In the genomic region with DNA sequence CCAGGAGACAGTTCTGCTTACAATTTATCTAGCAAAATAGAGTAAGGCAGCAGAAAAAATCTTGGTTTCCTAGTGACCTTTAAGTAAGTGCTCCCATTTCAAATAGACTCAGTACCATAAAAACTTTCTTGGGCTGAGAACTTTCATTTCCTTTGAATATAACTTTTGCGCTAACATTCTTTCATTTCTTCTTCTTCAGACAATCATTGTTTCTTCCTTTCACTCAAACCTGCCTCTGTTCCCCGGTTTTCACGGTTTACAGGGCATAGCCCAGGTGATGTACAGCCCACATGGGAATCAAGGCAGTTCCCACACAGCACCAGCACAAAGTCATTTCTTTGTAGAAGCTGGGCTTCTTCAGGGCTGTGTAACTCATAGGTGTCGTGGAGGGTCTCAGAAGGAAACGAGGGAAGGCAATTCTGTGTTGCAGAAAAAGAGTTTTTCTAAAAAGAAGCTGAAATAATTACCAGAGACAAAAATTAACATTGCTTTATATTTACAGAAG, we compare ENCODE assay signal across 24 cellular contexts.
DNase-seq lines count a peak whose midpoint lies in the region; ATAC-seq, FAIRE-seq and TF ChIP-seq lines count a peak whose summit lies in the region.
"Had no signal": no experiment of that assay in that cellular context is flagged by ENCODE, and none has a peak within 500 bp of the region (broad histone marks: within the 10 kb centered on the region; RNA-seq: fewer than 3 reads in every experiment).

No MANE protein-coding gene starts in this region.

- no peak overlapping the region for H3K27ac ChIP-seq in CD4-positive, CD25-positive, alpha-beta regulatory T cell (ENCODE audit: insufficient read depth, low read length, poor library complexity, severe bottlenecking)
- no peak overlapping the region for H3K27ac ChIP-seq in IMR-90 (ENCODE audit: insufficient read depth, low read length)
- H3K27ac ChIP-seq in GM12878 (ENCODE audit: control insufficient read depth, insufficient read depth): peak overlapping the region; percentile 47
- H3K27ac ChIP-seq: A549, GM23248, HL-60, SK-N-MC had no signal

- TF ChIP-seq RAD21 in IMR-90 (IDR thresholded peaks at IDR 0.05; ENCODE audit: low read length): no peak
- no peak for TF ChIP-seq RAD21 in GM12878 (IDR thresholded peaks at IDR 0.05; ENCODE audit: insufficient read depth, low read depth, low read length)

- in situ Hi-C loops in IMR-90 (cut with MboI; ENCODE audit: low sequenced_read_pairs): no loop called here
- in situ Hi-C loops in GM12878 (cut with MboI): loop anchor here (5.0 kb wide), 1 partner anchor 102 kb away; no protein-coding TSS in a partner anchor

- no peak overlapping the region for H3K18ac ChIP-seq in IMR-90 (ENCODE audit: low read depth, low read length)

- no peak overlapping the region for H3K56ac ChIP-seq in IMR-90 (ENCODE audit: extremely low read depth, insufficient read depth, low read length)

- H3K4ac ChIP-seq in IMR-90 (ENCODE audit: low read depth, low read length): peak overlapping the region; percentile 30; the same call in 1 of the 2 replicates

- H3K4me3 ChIP-seq in CD4-positive, CD25-positive, alpha-beta regulatory T cell (ENCODE audit: low read depth, low read length): no peak overlapping the region
- no peak overlapping the region for H3K4me3 ChIP-seq in IMR-90 (ENCODE audit: insufficient read depth, low read depth, low read length)
- H3K4me3 ChIP-seq in GM12878: no peak overlapping the region
- H3K4me3 ChIP-seq: A549, GM23248, HAP-1, SK-N-MC had no signal

- H2BK5ac ChIP-seq in IMR-90 (ENCODE audit: low read depth, low read length, poor library complexity, severe bottlenecking): no peak overlapping the region

- no peak for TF ChIP-seq CTCF in IMR-90 (conservative IDR thresholded peaks at IDR 0.05; ENCODE audit: low read depth, low read length)
- no peak for TF ChIP-seq CTCF in GM12878 (IDR thresholded peaks at IDR 0.05 in 2 of 3, conservative IDR thresholded peaks at IDR 0.05 in 1 of 3; ENCODE audit: control insufficient read depth in 2 of 3, extremely low read depth in 1 of 3, insufficient read depth in 1 of 3, low read depth in 3 of 3, low read length in 3 of 3)
- no peak for TF ChIP-seq CTCF in neural crest cell (conservative IDR thresholded peaks at IDR 0.05)

- no peak overlapping the region for H2AK9ac ChIP-seq in IMR-90 (replicated peaks; ENCODE audit: low read depth, low read length, poor library complexity)

- 0 out of 2 replicates have a peak overlapping the region, but pooled peaks have one; percentile 31 for H2BK20ac ChIP-seq in IMR-90 (ENCODE audit: low read depth, low read length)

- no peaks in the 10 kb centered on the region for H3K27me3 ChIP-seq in CD4-positive, CD25-positive, alpha-beta regulatory T cell (ENCODE audit: control insufficient read depth, insufficient read depth, low read length)
- no peaks in the 10 kb centered on the region for H3K27me3 ChIP-seq in IMR-90 (ENCODE audit: control insufficient read depth, insufficient read depth, low read length)
- H3K27me3 ChIP-seq in GM12878 (replicated peaks in 1 of 2; ENCODE audit: control insufficient read depth in 2 of 2, insufficient read depth in 2 of 2, low read length in 1 of 2): no peaks in the 10 kb centered on the region

- no peak for ATAC-seq in CD4-positive, CD25-positive, alpha-beta regulatory T cell (ENCODE audit: low read depth in 2 of 2)
- ATAC-seq in IMR-90 (ENCODE audit: low read depth) (no peak), GM12878 (peak; percentile 64), GM18909 (IDR thresholded peaks at IDR 0.05; ENCODE audit: poor library complexity, unreplicated experiment) (no peak)
- ATAC-seq: A549, PC-3 had no signal

- no peak for TF ChIP-seq EP300 in GM12878 (IDR thresholded peaks at IDR 0.05; ENCODE audit: borderline replicate concordance in 1 of 2, control insufficient read depth in 1 of 2, low read depth in 2 of 2, low read length in 2 of 2)

- H3K4me1 Mint-ChIP-seq in CD4-positive, CD25-positive, alpha-beta regulatory T cell: peaks cover 0 to 5% (median 1%) of the 10 kb centered on the region in 4 donors
- H3K4me1 Mint-ChIP-seq in neural crest cell: peaks cover 16% of the 10 kb centered on the region

- RAD21 ChIA-PET in GM12878 (lab: Charles Lee; ENCODE audit: unreplicated experiment): interaction anchor here (1.1 to 2.8 kb wide), 9 partner anchors 9 to 250 kb away, joined by 4 to 18 read pairs (median 6); no protein-coding TSS in a partner anchor

- H3K36me3 Mint-ChIP-seq in CD4-positive, CD25-positive, alpha-beta regulatory T cell: peaks cover 24% of the 10 kb centered on the region
- peaks cover 12% of the 10 kb centered on the region for H3K36me3 Mint-ChIP-seq in neural crest cell (ENCODE audit: low read depth)

- H4K8ac ChIP-seq in IMR-90 (ENCODE audit: low read depth in 2 of 2, low read length in 2 of 2): no peak overlapping the region

- no peak overlapping the region for H3K14ac ChIP-seq in IMR-90 (replicated peaks; ENCODE audit: low read depth, low read length)

- no peak overlapping the region for H3K9ac ChIP-seq in IMR-90 (ENCODE audit: low read depth, low read length)
- no peak overlapping the region for H3K9ac ChIP-seq in GM12878 (ENCODE audit: control insufficient read depth, insufficient read depth, low read length)
- H3K9ac ChIP-seq: GM23248 had no signal

- H3K27ac Mint-ChIP-seq in CD4-positive, CD25-positive, alpha-beta regulatory T cell: peak overlapping the region in 2 of 3 donors; percentile 44 to 74
- peak overlapping the region; percentile 65 for H3K27ac Mint-ChIP-seq in neural crest cell (ENCODE audit: unreplicated experiment)
- H3K27ac Mint-ChIP-seq: B cell; CD4-positive, alpha-beta T cell had no signal

- no peaks in the 10 kb centered on the region for H3K9me1 ChIP-seq in IMR-90 (ENCODE audit: insufficient read depth, low read length)

- H2BK15ac ChIP-seq in IMR-90 (ENCODE audit: low read depth, low read length): no peak overlapping the region

- H3K79me1 ChIP-seq in IMR-90 (ENCODE audit: low read depth in 1 of 2, low read length in 2 of 2): no peaks in the 10 kb centered on the region

- POLR2A ChIA-PET in IMR-90 (lab: Charles Lee; ENCODE audit: unreplicated experiment) (no interaction called here), GM12878 (lab: Charles Lee) (interaction anchor here (0.5 to 1.6 kb wide), 4 partner anchors 47 to 553 kb away, joined by 3 to 5 read pairs (median 4); no protein-coding TSS in a partner anchor)

- H2AFZ ChIP-seq in IMR-90 (replicated peaks; ENCODE audit: low read length, poor library complexity) (no peak overlapping the region), GM12878 (ENCODE audit: control insufficient read depth, low read depth, low read length) (no peak overlapping the region)
- H2AFZ ChIP-seq: GM23248 had no signal

- CTCF ChIA-PET in IMR-90 (lab: Yijun Ruan, JAX) (no interaction called here), GM12878 (lab: Yijun Ruan, JAX) (interaction anchor here (1.1 to 2.2 kb wide), 6 partner anchors 34 to 95 kb away, joined by 3 to 7 read pairs (median 4); no protein-coding TSS in a partner anchor)

- intact Hi-C loops in IMR-90 (cut with micrococcal nuclease) (no loop called here), GM12878 (cut with micrococcal nuclease; ENCODE audit: unreplicated experiment) (loop anchor here (5.0 kb wide), 1 partner anchor 248 kb away; no protein-coding TSS in a partner anchor)

- H2AK5ac ChIP-seq in IMR-90 (ENCODE audit: low read depth, low read length): 0 out of 2 replicates have a peak overlapping the region, but pooled peaks have one; percentile 27

- no peaks in the 10 kb centered on the region for H3K27me3 Mint-ChIP-seq in CD4-positive, CD25-positive, alpha-beta regulatory T cell
- H3K27me3 Mint-ChIP-seq in neural crest cell (ENCODE audit: low read depth): no peaks in the 10 kb centered on the region
- H3K27me3 Mint-ChIP-seq: B cell; CD4-positive, alpha-beta T cell had no signal

- peaks cover 0 to 12% (median 3%) of the 10 kb centered on the region in 7 donors for H3K9me3 Mint-ChIP-seq in CD4-positive, CD25-positive, alpha-beta regulatory T cell
- H3K9me3 Mint-ChIP-seq in neural crest cell: peaks cover 10% of the 10 kb centered on the region

- no peak overlapping the region for H3K23ac ChIP-seq in IMR-90 (ENCODE audit: low read depth, low read length)

- FAIRE-seq in GM12878 (lab: Jason Lieb, UNC) (no peak), GM19239 (lab: Jason Lieb, UNC) (no peak)
- FAIRE-seq: A549, GM12891 had no signal

- no peaks in the 10 kb centered on the region for H3K9me3 ChIP-seq in CD4-positive, CD25-positive, alpha-beta regulatory T cell (ENCODE audit: control insufficient read depth in 2 of 2, low read length in 2 of 2)
- H3K9me3 ChIP-seq in IMR-90 (ENCODE audit: control insufficient read depth, insufficient read depth, low read length) (peaks cover 5% of the 10 kb centered on the region; the same call in 1 of the 2 replicates), GM12878 (replicated peaks; ENCODE audit: control insufficient read depth, insufficient read depth, low read length) (peaks cover 4% of the 10 kb centered on the region)
- H3K9me3 ChIP-seq: A549, HAP-1 had no signal

- BruUV-seq in IMR-90 (replicated peaks; lab: Mats Ljungman, UMichigan) (no TSS peak), GM12878 (replicated peaks; lab: Mats Ljungman, UMichigan) (TSS peak; percentile 60)

- no peak overlapping the region for H2BK120ac ChIP-seq in IMR-90 (ENCODE audit: low read depth, low read length)

- H4K20me1 ChIP-seq in IMR-90 (ENCODE audit: insufficient read depth, low read length): no peaks in the 10 kb centered on the region
- H4K20me1 ChIP-seq in GM12878 (ENCODE audit: control insufficient read depth, insufficient read depth): no peaks in the 10 kb centered on the region

- H4K5ac ChIP-seq in IMR-90 (ENCODE audit: low read depth, low read length): no peak overlapping the region

- H4K91ac ChIP-seq in IMR-90 (ENCODE audit: insufficient read depth, low read depth, low read length): no peak overlapping the region

- no CpG with 5 or more reads among the region's 5 CpGs for WGBS in IMR-90 (ENCODE audit: extremely low coverage in 2 of 2, insufficient read length in 1 of 2), 2 experiments
- WGBS in GM12878 (ENCODE audit: insufficient coverage, insufficient replicate concordance, low lambda C conversion rate, missing lambda C conversion rate): 76% methylated on average over 5 of the region's 5 CpGs

- no peak for DNase-seq in CD4-positive, CD25-positive, alpha-beta regulatory T cell
- DNase-seq in IMR-90 (no peak), GM12878 (ENCODE audit: low read depth, low spot score) (peak; percentile 40), neural crest cell (ENCODE audit: low read depth, low spot score) (no peak), islet precursor cell (no peak), GM19239 (ENCODE audit: insufficient read length, low spot score) (no peak), DMS 273 treated with DMSO at 0.1 percent for 48 hours (lab: John Stamatoyannopoulos, UW) (no peak)
- DNase-seq: CD4-positive, alpha-beta T cell; COR-L47; GM23248; MV-4-11; NCI-H1105 treated with DMSO at 0.1 percent for 48 hours; NCI-H2029 treated with DMSO at 0.1 percent for 48 hours; NCI-H226; NCI-H524; PC-3; SHP77 had no signal

- H3K4me1 ChIP-seq in CD4-positive, CD25-positive, alpha-beta regulatory T cell (ENCODE audit: control insufficient read depth, insufficient read depth, low read length, poor library complexity, severe bottlenecking): no peaks in the 10 kb centered on the region
- H3K4me1 ChIP-seq in IMR-90 (ENCODE audit: control insufficient read depth, insufficient read depth, low read length): peaks cover 7% of the 10 kb centered on the region
- H3K4me1 ChIP-seq in GM12878 (ENCODE audit: control insufficient read depth, insufficient read depth, low read length): peaks cover 4% of the 10 kb centered on the region; the same call in 1 of the 2 replicates
- H3K4me1 ChIP-seq: A549, HAP-1 had no signal

- no peaks in the 10 kb centered on the region for H3K79me2 ChIP-seq in GM12878 (ENCODE audit: control insufficient read depth, insufficient read depth, low read length)

- SMC1A ChIA-PET in GM12878 (lab: Charles Lee; ENCODE audit: uncharacterized antibody, unreplicated experiment): interaction anchor here (0.6 to 3.8 kb wide), 13 partner anchors 23 to 250 kb away, joined by 3 to 24 read pairs (median 5); no protein-coding TSS in a partner anchor

- H3K36me3 ChIP-seq in CD4-positive, CD25-positive, alpha-beta regulatory T cell (ENCODE audit: control insufficient read depth, insufficient read depth, low read length): no peaks in the 10 kb centered on the region
- H3K36me3 ChIP-seq in IMR-90 (ENCODE audit: control insufficient read depth, insufficient read depth, low read length) (0 out of 2 replicates have a peak, but pooled peaks cover 2% of the 10 kb centered on the region), GM12878 (ENCODE audit: control insufficient read depth in 2 of 2, insufficient read depth in 2 of 2, low read length in 1 of 2) (no peaks in the 10 kb centered on the region)
- H3K36me3 ChIP-seq: HAP-1 had no signal

- TF ChIP-seq POLR2A in IMR-90 (IDR thresholded peaks at IDR 0.05; ENCODE audit: low read depth, low read length) (no peak), GM12878 (IDR thresholded peaks at IDR 0.05; ENCODE audit: low read depth, low read length) (no peak)

- H3K4me3 Mint-ChIP-seq in CD4-positive, CD25-positive, alpha-beta regulatory T cell: no peak overlapping the region
- no peak overlapping the region for H3K4me3 Mint-ChIP-seq in neural crest cell
- H3K4me3 Mint-ChIP-seq: B cell; CD4-positive, alpha-beta T cell had no signal

- H3K4me2 ChIP-seq in IMR-90 (ENCODE audit: low read depth, low read length): no peak overlapping the region
- H3K4me2 ChIP-seq in GM12878 (ENCODE audit: control insufficient read depth, insufficient read depth): no peak overlapping the region; the same call in 1 of the 2 replicates
- H3K4me2 ChIP-seq: A549 had no signal

- dilution Hi-C loops in IMR-90 (cut with HindIII; ENCODE audit: low sequenced_read_pairs, unreplicated experiment): no loop called here
